26 cellular contexts compared by ENCODE assay signal in genomic region chr1:207518608-207519239, GRCh38. TPM values are rescaled to one million over a fixed set of nuclear protein-coding genes. Genes with fewer than 3 reads are reported as not detected.
"Had no signal": no experiment of that assay in that cellular context is flagged by ENCODE, and none has a peak within 500 bp of the region (broad histone marks: within the 10 kb centered on the region; RNA-seq: fewer than 3 reads in every experiment).

No MANE protein-coding gene starts in this region.

- H3K9me3 ChIP-seq: thyroid gland, upper lobe of right lung had no signal

- H3K9me3 Mint-ChIP-seq: activated B cell treated with CpG ODN at 0.5 μM for 24 hours; activated naive CD4-positive, alpha-beta T cell treated with anti-CD3 and anti-CD28 coated beads for 36 hours; activated naive CD8-positive, alpha-beta T cell treated with anti-CD3 and anti-CD28 coated beads, Interleukin-2, amount 10 ng/mL, durations not matched to agents 7 days and 5 days; stimulated activated naive CD8-positive, alpha-beta T cell treated with anti-CD3 and anti-CD28 coated beads, Interleukin-15, Interleukin-2, amounts not matched to agents 100 ng/mL and 50 ng/mL, for 24 hours had no signal

- H3K27ac Mint-ChIP-seq: activated B cell treated with CpG ODN at 0.5 μM for 24 hours; activated CD4-positive, alpha-beta T cell treated with anti-CD3 and anti-CD28 coated beads for 36 hours; activated naive CD4-positive, alpha-beta T cell treated with anti-CD3 and anti-CD28 coated beads for 36 hours; activated naive CD8-positive, alpha-beta T cell treated with anti-CD3 and anti-CD28 coated beads, Interleukin-2, amount 10 ng/mL, durations not matched to agents 7 days and 5 days; endodermal cell; nephron progenitor cell; stimulated activated naive CD8-positive, alpha-beta T cell treated with anti-CD3 and anti-CD28 coated beads, Interleukin-15, Interleukin-2, amounts not matched to agents 100 ng/mL and 50 ng/mL, for 24 hours had no signal

- H3K27me3 Mint-ChIP-seq: activated B cell treated with CpG ODN at 0.5 μM for 24 hours had no signal

- H3K27ac ChIP-seq: heart left ventricle, parathyroid adenoma, thyroid gland, upper lobe of right lung had no signal

- H3K9ac ChIP-seq: parathyroid adenoma had no signal

- H2AFZ ChIP-seq: parathyroid adenoma had no signal

- H3K4me3 Mint-ChIP-seq: activated B cell treated with CpG ODN at 0.5 μM for 24 hours; activated CD4-positive, alpha-beta T cell treated with anti-CD3 and anti-CD28 coated beads for 36 hours; activated naive CD4-positive, alpha-beta T cell treated with anti-CD3 and anti-CD28 coated beads for 36 hours; activated naive CD8-positive, alpha-beta T cell treated with anti-CD3 and anti-CD28 coated beads, Interleukin-2, amount 10 ng/mL, durations not matched to agents 7 days and 5 days; endodermal cell; nephron progenitor cell; stimulated activated naive CD8-positive, alpha-beta T cell treated with anti-CD3 and anti-CD28 coated beads, Interleukin-15, Interleukin-2, amounts not matched to agents 100 ng/mL and 50 ng/mL, for 24 hours had no signal

- DNase-seq: activated B cell treated with CpG ODN at 0.5 μM for 24 hours; activated CD4-positive, alpha-beta T cell treated with anti-CD3 and anti-CD28 coated beads for 36 hours; activated CD4-positive, alpha-beta T cell treated with anti-CD3 and anti-CD28 coated beads, Interleukin-2, amount 50 U/mL, for 4 hours; activated effector memory CD4-positive, alpha-beta T cell treated with Interleukin-2 at 50 U/mL for 16 hours; activated naive CD4-positive, alpha-beta T cell treated with anti-CD3 and anti-CD28 coated beads for 36 hours; activated naive CD8-positive, alpha-beta T cell treated with anti-CD3 and anti-CD28 coated beads, Interleukin-2, amount 10 ng/mL, durations not matched to agents 7 days and 5 days; activated T-cell treated with anti-CD3 and anti-CD28 coated beads, Interleukin-2, amount 50 U/mL, for 48 hours; cerebellar nuclear complex; cortex of kidney; endodermal cell; heart left ventricle; islet precursor cell; left colon; mesenchymal stem cell; nephron progenitor cell; right cardiac atrium; stimulated activated CD4-positive, alpha-beta T cell treated with anti-CD3 and anti-CD28 coated beads, Interleukin-12 subunit alpha, Interleukin-12 subunit beta, amount 100 ng/mL, for 4 hours; stimulated activated CD4-positive, alpha-beta T cell treated with anti-CD3 and anti-CD28 coated beads, Interleukin-4, amount 100 ng/mL, for 4 hours; substantia nigra; thyroid gland; upper lobe of right lung had no signal

- H3K79me2 ChIP-seq: parathyroid adenoma had no signal

- H3K27me3 ChIP-seq: thyroid gland, upper lobe of right lung had no signal

- H3K4me1 Mint-ChIP-seq: activated B cell treated with CpG ODN at 0.5 μM for 24 hours; activated CD4-positive, alpha-beta T cell treated with anti-CD3 and anti-CD28 coated beads for 36 hours; activated naive CD8-positive, alpha-beta T cell treated with anti-CD3 and anti-CD28 coated beads, Interleukin-2, amount 10 ng/mL, durations not matched to agents 7 days and 5 days; endodermal cell; nephron progenitor cell had no signal

- H3K36me3 ChIP-seq: heart left ventricle, thyroid gland, upper lobe of right lung had no signal

- H3K4me1 ChIP-seq: heart left ventricle, parathyroid adenoma, thyroid gland, upper lobe of right lung had no signal

- H3K4me3 ChIP-seq: heart left ventricle, thyroid gland, upper lobe of right lung had no signal

- ATAC-seq: activated CD4-positive, alpha-beta T cell treated with anti-CD3 and anti-CD28 coated beads for 36 hours; heart left ventricle; left colon; right cardiac atrium; upper lobe of right lung had no signal

- H3K36me3 Mint-ChIP-seq: activated naive CD8-positive, alpha-beta T cell treated with anti-CD3 and anti-CD28 coated beads, Interleukin-2, amount 10 ng/mL, durations not matched to agents 7 days and 5 days had no signal

RNA-seq across cellular contexts. Expression of gene CR1, which starts 22.8 kb away (rescaled TPM):
- total RNA-seq: activated naive CD4-positive, alpha-beta T cell treated with anti-CD3 and anti-CD28 coated beads for 36 hours; fibroblast of villous mesenchyme; myocyte; pulmonary artery endothelial cell had no signal
